In genomic region chr19:3665681-3666544, GRCh38 we compare ENCODE assay signal across 8 cellular contexts. TPM values are rescaled to one million over a fixed set of nuclear protein-coding genes. Genes with fewer than 3 reads are reported as not detected.
DNase-seq lines count a peak whose midpoint lies in the region; ATAC-seq and TF ChIP-seq lines count a peak whose summit lies in the region.

No MANE protein-coding gene starts in this region.

- H3K14ac ChIP-seq in H9 (ENCODE audit: insufficient read depth, low read length), result no peak overlapping the region

- no peaks in the 10 kb centered on the region for H3K79me1 ChIP-seq in H9 (ENCODE audit: insufficient read depth, low read depth, low read length, poor library complexity, severe bottlenecking)

- peak overlapping the region; percentile 35 for H4K8ac ChIP-seq in H9 (replicated peaks; ENCODE audit: insufficient read length, low read depth, low read length)

- H3K4me3 Mint-ChIP-seq in H9, result no peak overlapping the region

- H3K27ac Mint-ChIP-seq in H9, result peak overlapping the region in 1 of 3 experiments; percentile 70; a peak in 3 of 7 replicates

- no peak overlapping the region for H2BK5ac ChIP-seq in H9 (ENCODE audit: insufficient read length, low read length)

- DNase-seq in Ammon's horn (ENCODE audit: low spot score), result peak; percentile 58
- DNase-seq in H9, result peak; percentile 70
- peak; percentile 47 for DNase-seq in T-helper 22 cell (ENCODE audit: low read depth)
- DNase-seq in ascending aorta (ENCODE audit: low spot score in 2 of 2), result no peak
- DNase-seq in iPS-NIHi7 (ENCODE audit: extremely low spot score), result peak; percentile 92
- DNase-seq in stimulated activated CD4-positive, alpha-beta T cell treated with anti-CD3 and anti-CD28 coated beads, Interleukin-1b, Interleukin-23, amount 100 ng/mL, for 1 hour (ENCODE audit: low read depth in 2 of 2), result peak; percentile 57 to 68

- H3K36me3 Mint-ChIP-seq in H9 (ENCODE audit: insufficient read depth in 1 of 3, low read depth in 3 of 3), result peaks cover 15 to 30% (median 24%) of the 10 kb centered on the region in 3 experiments

- intact Hi-C loops in ascending aorta (cut with DNase I), result loop anchor here (1.0 kb wide), 1 partner anchor 34 kb away; the partner anchor contains the start of gene PIP5K1C

- no peaks in the 10 kb centered on the region for H3K27me3 ChIP-seq in H9 (ENCODE audit: insufficient read depth, low read length)
- H3K27me3 ChIP-seq in ascending aorta, result no peaks in the 10 kb centered on the region

- H3K9me3 ChIP-seq in H9 (ENCODE audit: control insufficient read depth, low read depth, low read length) (no peaks in the 10 kb centered on the region), ascending aorta (no peaks in the 10 kb centered on the region)

- WGBS in H9 (ENCODE audit: extremely low coverage, insufficient read length, low lambda C conversion rate), result no CpG with 5 or more reads among the region's 40 CpGs

- TF ChIP-seq CTCF in H9 (conservative IDR thresholded peaks at IDR 0.05), result peak; percentile 95
- TF ChIP-seq CTCF in ascending aorta (IDR thresholded peaks at IDR 0.05), result peak; percentile 88 to 96 (median 94)

- H2BK12ac ChIP-seq in H9 (ENCODE audit: insufficient read length, low read depth, low read length), result no peak overlapping the region

- H3K23ac ChIP-seq in H9 (ENCODE audit: insufficient read length, low read depth, low read length), result no peak overlapping the region

- H3K4me1 ChIP-seq in H9 (ENCODE audit: insufficient read depth, low read length) (no peaks in the 10 kb centered on the region), ascending aorta (peaks cover 9 to 39% of the 10 kb centered on the region in 2 donors)

- H3K79me2 ChIP-seq in H9 (ENCODE audit: insufficient read depth, low read length), result no peaks in the 10 kb centered on the region

- no peak overlapping the region for H3K4me3 ChIP-seq in ascending aorta

- no peak overlapping the region for H2BK15ac ChIP-seq in H9 (ENCODE audit: low read depth, low read length)

- no peaks in the 10 kb centered on the region for H3K9me3 Mint-ChIP-seq in H9

- H4K5ac ChIP-seq in H9 (ENCODE audit: insufficient read length, low read depth, low read length), result no peak overlapping the region

- H3K4ac ChIP-seq in H9 (ENCODE audit: low read depth, low read length), result no peak overlapping the region

- H3K56ac ChIP-seq in H9 (ENCODE audit: insufficient read length, low read depth, low read length), result peak overlapping the region; percentile 13

- H3T11ph ChIP-seq in H9 (ENCODE audit: low read length), result no peak overlapping the region

- H2BK120ac ChIP-seq in H9 (ENCODE audit: low read depth, low read length, poor library complexity, severe bottlenecking), result no peak overlapping the region

- H4K91ac ChIP-seq in H9 (ENCODE audit: insufficient read length, low read depth, low read length), result no peak overlapping the region

- H2AFZ ChIP-seq in H9 (ENCODE audit: low read length), result no peak overlapping the region

- no peak overlapping the region for H2BK20ac ChIP-seq in H9 (ENCODE audit: low read depth, low read length, poor library complexity, severe bottlenecking)

- no peak overlapping the region for H3K27ac ChIP-seq in H9 (ENCODE audit: insufficient read length, low read depth, low read length)
- H3K27ac ChIP-seq in ascending aorta, result no peak overlapping the region

- no peaks in the 10 kb centered on the region for H3K27me3 Mint-ChIP-seq in H9 (ENCODE audit: low read depth)

- H3K18ac ChIP-seq in H9 (ENCODE audit: insufficient read length, low read depth, low read length), result no peak overlapping the region

- no peak overlapping the region for H3K4me2 ChIP-seq in H9 (ENCODE audit: insufficient read depth, insufficient read length, low read length)

- H3K9ac ChIP-seq in H9 (ENCODE audit: extremely low read depth, insufficient read length, low read length), result no peak overlapping the region

- H3K36me3 ChIP-seq in ascending aorta, result peaks cover 50 to 51% of the 10 kb centered on the region in 2 donors

- H2AK5ac ChIP-seq in H9 (ENCODE audit: insufficient read length, low read length), result no peak overlapping the region

- ATAC-seq in GM19452 (IDR thresholded peaks at IDR 0.05; ENCODE audit: unreplicated experiment) (no peak), GM19328 (IDR thresholded peaks at IDR 0.05; ENCODE audit: unreplicated experiment) (no peak)

- H3K23me2 ChIP-seq in H9 (ENCODE audit: insufficient read length, low read depth, low read length, poor library complexity, severe bottlenecking), result no peaks in the 10 kb centered on the region

- peaks cover 4% of the 10 kb centered on the region for H4K20me1 ChIP-seq in H9 (ENCODE audit: control insufficient read depth, insufficient read depth, insufficient read length)

- H3K4me1 Mint-ChIP-seq in H9, result peaks cover 8 to 20% of the 10 kb centered on the region in 2 experiments; a peak in 3 of 4 replicates

RNA-seq across cellular contexts. Expression of gene PIP5K1C, which starts 34.4 kb away (rescaled TPM):
- total RNA-seq in H9 (2021) (41.7 and 42.2 TPM in 2 replicates), ascending aorta (87.3 TPM)

RNA-seq across cellular contexts. Expression of gene CACTIN, which starts 39.3 kb away (rescaled TPM):
- total RNA-seq in H9 (2021) (35.9 and 37.3 TPM in 2 replicates), ascending aorta (57.6 TPM)

RNA-seq across cellular contexts. Expression of gene TJP3, which starts 42.3 kb away (rescaled TPM):
- total RNA-seq in H9 (2021) (27.3 and 27.9 TPM in 2 replicates), ascending aorta (12.6 TPM)

RNA-seq across cellular contexts. Expression of gene TBXA2R, which starts 59.2 kb away (rescaled TPM):
- 0.63 and 0.64 TPM in 2 replicates for total RNA-seq in H9 (2021)
- 37.8 TPM for total RNA-seq in ascending aorta

Comparison
In these comparisons a context has a peak if more than half of its experiments do, and no peak if none do; other contexts are left out.
1. DNase-seq: peak in Ammon's horn (single experiment), H9 (single experiment), T-helper 22 cell (single experiment), iPS-NIHi7 (single experiment) and stimulated activated CD4-positive, alpha-beta T cell treated with anti-CD3 and anti-CD28 coated beads, Interleukin-1b, Interleukin-23, amount 100 ng/mL, for 1 hour (2 of 2); none in ascending aorta (0 of 2).